ENCODE assay signal across 8 cellular contexts in the genomic region with DNA sequence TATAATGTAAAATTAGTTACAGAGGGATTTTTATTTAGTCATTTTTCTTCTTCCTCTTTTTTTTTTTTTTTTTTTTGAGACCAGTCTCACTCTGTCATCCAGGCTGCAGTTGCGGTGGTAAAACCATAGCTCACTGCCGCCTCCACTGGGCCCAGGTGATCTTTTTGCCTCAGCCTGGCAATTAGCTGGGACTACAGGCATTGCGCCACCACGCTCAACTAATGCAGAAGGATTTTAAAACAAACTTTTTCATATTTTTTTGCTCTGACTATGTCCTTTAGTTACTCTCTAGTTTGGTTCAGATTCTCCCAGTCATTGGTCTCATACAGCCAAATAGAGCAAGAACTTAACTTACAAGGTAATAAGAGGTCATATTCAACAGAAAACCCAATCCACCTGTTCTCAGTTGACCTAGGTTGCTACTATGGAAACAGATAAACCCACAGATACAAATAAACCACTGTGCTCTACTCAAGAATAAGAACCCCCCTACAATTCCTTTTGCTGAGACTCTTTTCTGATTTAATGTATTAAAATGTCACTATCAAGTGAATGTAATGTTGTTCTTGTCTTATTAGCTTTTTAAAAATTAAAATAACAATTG. TPM values are rescaled to one million over a fixed set of nuclear protein-coding genes. Genes with fewer than 3 reads are reported as not detected.
A peak's percentile ranks its signal among the peaks of the same experiment; 100 is the strongest.
DNase-seq lines count a peak whose midpoint lies in the region; ATAC-seq, FAIRE-seq and TF ChIP-seq lines count a peak whose summit lies in the region.

No MANE protein-coding gene starts in this region.

- no peaks in the 10 kb centered on the region for H3K27me3 Mint-ChIP-seq in stimulated activated naive B cell treated with anti-CD40 and anti-IgM and Interleukin-4, amounts not matched to agents 10 μg/mL and 1 μg/mL and 100 μg/mL, for 72 hours

- no peak overlapping the region for H3K27ac Mint-ChIP-seq in stimulated activated naive B cell treated with anti-CD40 and anti-IgM and Interleukin-4, amounts not matched to agents 10 μg/mL and 1 μg/mL and 100 μg/mL, for 72 hours

- H3K27ac ChIP-seq in right atrium auricular region, result no peak overlapping the region

- H3K4me1 ChIP-seq in right atrium auricular region, result no peaks in the 10 kb centered on the region

- H3K4me3 ChIP-seq in right atrium auricular region, result no peak overlapping the region

- no peaks in the 10 kb centered on the region for H3K36me3 ChIP-seq in right atrium auricular region

- no peaks in the 10 kb centered on the region for H3K27me3 ChIP-seq in right atrium auricular region

- no peak overlapping the region for H3K4me3 Mint-ChIP-seq in stimulated activated naive B cell treated with anti-CD40 and anti-IgM and Interleukin-4, amounts not matched to agents 10 μg/mL and 1 μg/mL and 100 μg/mL, for 72 hours

- no peak for TF ChIP-seq POLR2A in GM12891 (IDR thresholded peaks at IDR 0.05; ENCODE audit: low read depth, low read length)

- no peaks in the 10 kb centered on the region for H3K9me3 Mint-ChIP-seq in stimulated activated naive B cell treated with anti-CD40 and anti-IgM and Interleukin-4, amounts not matched to agents 10 μg/mL and 1 μg/mL and 100 μg/mL, for 72 hours

- peak; percentile 78 for FAIRE-seq in GM12891 (lab: Jason Lieb, UNC)

- no peak for TF ChIP-seq CTCF in right atrium auricular region (IDR thresholded peaks at IDR 0.05)

- no peaks in the 10 kb centered on the region for H3K36me3 Mint-ChIP-seq in stimulated activated naive B cell treated with anti-CD40 and anti-IgM and Interleukin-4, amounts not matched to agents 10 μg/mL and 1 μg/mL and 100 μg/mL, for 72 hours

- ATAC-seq in HG02571 (IDR thresholded peaks at IDR 0.05; ENCODE audit: unreplicated experiment), result peak; percentile 59
- ATAC-seq in stimulated activated naive B cell treated with anti-CD40 and anti-IgM and Interleukin-4, amounts not matched to agents 10 μg/mL and 1 μg/mL and 100 μg/mL, for 72 hours (replicated peaks), result peak; percentile 97 to 99

- H3K9me3 ChIP-seq in right atrium auricular region, result no peaks in the 10 kb centered on the region

- H3K4me1 Mint-ChIP-seq in stimulated activated naive B cell treated with anti-CD40 and anti-IgM and Interleukin-4, amounts not matched to agents 10 μg/mL and 1 μg/mL and 100 μg/mL, for 72 hours, result peaks cover 0 to 3% of the 10 kb centered on the region in 2 donors

- no peak for DNase-seq in GM12891 (ENCODE audit: insufficient read length, low spot score)
- peak; percentile 37 for DNase-seq in NCI-H748 treated with DMSO at 0.1 percent for 48 hours (lab: John Stamatoyannopoulos, UW)
- DNase-seq in amniotic epithelial cell (ENCODE audit: low read depth), result peak; percentile 12
- peak; percentile 39 for DNase-seq in stimulated activated naive B cell treated with anti-CD40 and anti-IgM and Interleukin-4, amounts not matched to agents 10 μg/mL and 1 μg/mL and 100 μg/mL, for 72 hours
- DNase-seq in AG20443 (ENCODE audit: low spot score), result no peak
- DNase-seq in NCI-H345 treated with DMSO at 0.1 percent for 48 hours (lab: John Stamatoyannopoulos, UW; ENCODE audit: unreplicated experiment), result no peak
- DNase-seq in right atrium auricular region (ENCODE audit: low spot score), result no peak

TF ChIP-seq in GM12891, 5 proteins besides CTCF, POLR2A, EP300 and RAD21:
- TF ChIP-seq PAX5 (IDR thresholded peaks at IDR 0.05; ENCODE audit: insufficient read depth, low read length, severe bottlenecking), result no peak
- no peak for TF ChIP-seq POLR2AphosphoS5 (IDR thresholded peaks at IDR 0.05; ENCODE audit: low read depth, low read length)
- no peak for TF ChIP-seq TAF1 (IDR thresholded peaks at IDR 0.05; ENCODE audit: low read depth, low read length)
- no peak for TF ChIP-seq POU2F2 (IDR thresholded peaks at IDR 0.05; ENCODE audit: low read depth, low read length)
- TF ChIP-seq SPI1 (IDR thresholded peaks at IDR 0.05; ENCODE audit: low read depth, low read length), result no peak

RNA-seq across cellular contexts. Expression of a gene that starts 50.1 kb away (rescaled TPM):
- polyA plus RNA-seq in GM12891 (2012; ENCODE audit: low read depth, missing spikeins), result 0.89 TPM
- 1 to 10 TPM; 2.0 to 2.3 TPM for total RNA-seq in right atrium auricular region

Comparison
In these comparisons a context has a peak if more than half of its experiments do, and no peak if none do; other contexts are left out.
1. DNase-seq: peak in NCI-H748 treated with DMSO at 0.1 percent for 48 hours (single experiment), amniotic epithelial cell (single experiment) and stimulated activated naive B cell treated with anti-CD40 and anti-IgM and Interleukin-4, amounts not matched to agents 10 μg/mL and 1 μg/mL and 100 μg/mL, for 72 hours (single experiment); none in GM12891 (single experiment), AG20443 (single experiment), NCI-H345 treated with DMSO at 0.1 percent for 48 hours (single experiment) and right atrium auricular region (single experiment).